ENCODE assay signal across 23 cellular contexts in genomic region chr5:108739906-108740305, GRCh38.
"Had no signal": no experiment of that assay in that cellular context is flagged by ENCODE, and none has a peak within 500 bp of the region (broad histone marks: within the 10 kb centered on the region; RNA-seq: fewer than 3 reads in every experiment).

No MANE protein-coding gene starts in this region.

- H3K4me3 ChIP-seq: hepatocyte, left ventricle myocardium inferior, lung, ovary, right atrium auricular region, right lobe of liver, skin epidermis, stomach, suprapubic skin, thoracic aorta, tibial nerve, upper lobe of left lung, vagina had no signal

- H3K27me3 ChIP-seq: hepatocyte, ovary, right atrium auricular region, right lobe of liver, stomach, suprapubic skin, tibial nerve, upper lobe of left lung, vagina had no signal

- H3K79me2 ChIP-seq: hepatocyte had no signal

- H2AFZ ChIP-seq: hepatocyte had no signal

- H3K27ac ChIP-seq: hepatocyte, left ventricle myocardium inferior, ovary, right atrium auricular region, right lobe of liver, skin epidermis, stomach, suprapubic skin, thoracic aorta, tibial nerve, upper lobe of left lung, vagina had no signal

- H3K36me3 ChIP-seq: left ventricle myocardium inferior, ovary, right atrium auricular region, right lobe of liver, stomach, suprapubic skin, thoracic aorta, tibial nerve, upper lobe of left lung, vagina had no signal

- H3K4me2 ChIP-seq: hepatocyte had no signal

- DNase-seq: islet precursor cell; left ventricle myocardium inferior; mesendoderm; naive thymus-derived CD4-positive, alpha-beta T cell; ovary; right lobe of liver; stimulated activated CD4-positive, alpha-beta T cell treated with anti-CD3 and anti-CD28 coated beads, Interleukin-12 subunit alpha, Interleukin-12 subunit beta, amount 100 ng/mL, for 4 hours; stimulated activated CD4-positive, alpha-beta T cell treated with anti-CD3 and anti-CD28 coated beads, Interleukin-15, amount 100 ng/mL, for 24 hours; stimulated activated CD4-positive, alpha-beta T cell treated with anti-CD3 and anti-CD28 coated beads, Interleukin-2, amount 100 ng/mL, for 24 hours; stimulated activated CD4-positive, alpha-beta T cell treated with anti-CD3 and anti-CD28 coated beads, Interleukin-4, amount 100 ng/mL, for 1 hour; stimulated activated naive B cell treated with anti-CD40 and anti-IgM and Interleukin-4, amounts not matched to agents 10 μg/mL and 1 μg/mL and 100 μg/mL, for 72 hours; stimulated activated naive CD8-positive, alpha-beta T cell treated with anti-CD3 and anti-CD28 coated beads, Interleukin-15, Interleukin-2, amounts not matched to agents 100 U/mL and 50 U/mL, for 24 hours; stomach; upper lobe of left lung had no signal

- H3K9me3 ChIP-seq: left ventricle myocardium inferior, ovary, right atrium auricular region, right lobe of liver, stomach, suprapubic skin, thoracic aorta, tibial nerve, upper lobe of left lung, vagina had no signal

- ATAC-seq: naive thymus-derived CD4-positive, alpha-beta T cell; natural killer cell treated with Interleukin-12 subunit alpha and Interleukin-12 subunit beta and Interleukin-15 and Interleukin-18, amount 100 ng/mL, for 72 hours; right lobe of liver; stimulated activated naive B cell treated with anti-CD40 and anti-IgM and Interleukin-4, amounts not matched to agents 10 μg/mL and 1 μg/mL and 100 μg/mL, for 72 hours; stimulated activated naive CD8-positive, alpha-beta T cell treated with anti-CD3 and anti-CD28 coated beads, Interleukin-15, Interleukin-2, amounts not matched to agents 100 U/mL and 50 U/mL, for 24 hours had no signal

- H3K4me1 ChIP-seq: left ventricle myocardium inferior, right atrium auricular region, right lobe of liver, stomach, suprapubic skin, vagina had no signal
